ENCODE assay signal across 1 cellular context in the genomic region with DNA sequence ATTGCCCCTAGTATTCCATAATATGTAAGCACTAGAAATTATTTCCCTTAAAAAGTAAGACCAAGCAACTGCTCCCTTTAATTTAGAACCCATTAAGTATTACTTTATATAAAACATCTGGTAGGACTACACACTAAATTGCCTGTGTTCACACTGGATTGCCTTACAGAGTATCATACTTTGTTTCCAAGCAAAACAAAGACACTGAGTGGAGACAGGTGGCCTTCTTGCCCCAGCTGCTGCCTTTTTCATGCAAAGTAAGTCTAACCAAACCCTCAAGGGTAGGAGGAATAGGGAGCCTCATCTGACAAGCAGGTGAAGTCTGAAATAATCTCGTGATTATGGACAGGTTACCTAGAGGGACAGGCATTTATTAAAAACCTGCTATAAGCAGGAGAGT.
TF ChIP-seq lines count a peak whose summit lies in the region.

No MANE protein-coding gene starts in this region.

TF ChIP-seq in WTC11, 78 proteins besides CTCF, POLR2A, EP300 and RAD21 (continued from another document):
- TF ChIP-seq, protein P1, sequence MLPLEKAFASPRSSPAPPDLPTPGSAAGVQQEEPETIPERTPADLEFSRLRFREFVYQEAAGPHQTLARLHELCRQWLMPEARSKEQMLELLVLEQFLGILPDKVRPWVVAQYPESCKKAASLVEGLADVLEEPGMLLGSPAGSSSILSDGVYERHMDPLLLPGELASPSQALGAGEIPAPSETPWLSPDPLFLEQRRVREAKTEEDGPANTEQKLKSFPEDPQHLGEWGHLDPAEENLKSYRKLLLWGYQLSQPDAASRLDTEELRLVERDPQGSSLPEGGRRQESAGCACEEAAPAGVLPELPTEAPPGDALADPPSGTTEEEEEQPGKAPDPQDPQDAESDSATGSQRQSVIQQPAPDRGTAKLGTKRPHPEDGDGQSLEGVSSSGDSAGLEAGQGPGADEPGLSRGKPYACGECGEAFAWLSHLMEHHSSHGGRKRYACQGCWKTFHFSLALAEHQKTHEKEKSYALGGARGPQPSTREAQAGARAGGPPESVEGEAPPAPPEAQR (CRISPR knock-in tag; IDR thresholded peaks at IDR 0.05), result no peak
- no peak for TF ChIP-seq MLX (CRISPR knock-in tag; IDR thresholded peaks at IDR 0.05)
- TF ChIP-seq IRF2 (CRISPR knock-in tag; IDR thresholded peaks at IDR 0.05; ENCODE audit: borderline replicate concordance, low read depth), result no peak
- no peak for TF ChIP-seq FOXP4 (CRISPR knock-in tag; IDR thresholded peaks at IDR 0.05)
- no peak for TF ChIP-seq GABPB1 (CRISPR knock-in tag; IDR thresholded peaks at IDR 0.05)
- no peak for TF ChIP-seq NFYB (CRISPR knock-in tag; conservative IDR thresholded peaks at IDR 0.05; ENCODE audit: low read depth)
- no peak for TF ChIP-seq NR3C1 (CRISPR knock-in tag; conservative IDR thresholded peaks at IDR 0.05; ENCODE audit: low read depth)
- TF ChIP-seq, protein P2, sequence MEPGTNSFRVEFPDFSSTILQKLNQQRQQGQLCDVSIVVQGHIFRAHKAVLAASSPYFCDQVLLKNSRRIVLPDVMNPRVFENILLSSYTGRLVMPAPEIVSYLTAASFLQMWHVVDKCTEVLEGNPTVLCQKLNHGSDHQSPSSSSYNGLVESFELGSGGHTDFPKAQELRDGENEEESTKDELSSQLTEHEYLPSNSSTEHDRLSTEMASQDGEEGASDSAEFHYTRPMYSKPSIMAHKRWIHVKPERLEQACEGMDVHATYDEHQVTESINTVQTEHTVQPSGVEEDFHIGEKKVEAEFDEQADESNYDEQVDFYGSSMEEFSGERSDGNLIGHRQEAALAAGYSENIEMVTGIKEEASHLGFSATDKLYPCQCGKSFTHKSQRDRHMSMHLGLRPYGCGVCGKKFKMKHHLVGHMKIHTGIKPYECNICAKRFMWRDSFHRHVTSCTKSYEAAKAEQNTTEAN (CRISPR knock-in tag; IDR thresholded peaks at IDR 0.05), result no peak
TF ChIP-seq in WTC11: peak in this region for 0.
